In the genomic region with DNA sequence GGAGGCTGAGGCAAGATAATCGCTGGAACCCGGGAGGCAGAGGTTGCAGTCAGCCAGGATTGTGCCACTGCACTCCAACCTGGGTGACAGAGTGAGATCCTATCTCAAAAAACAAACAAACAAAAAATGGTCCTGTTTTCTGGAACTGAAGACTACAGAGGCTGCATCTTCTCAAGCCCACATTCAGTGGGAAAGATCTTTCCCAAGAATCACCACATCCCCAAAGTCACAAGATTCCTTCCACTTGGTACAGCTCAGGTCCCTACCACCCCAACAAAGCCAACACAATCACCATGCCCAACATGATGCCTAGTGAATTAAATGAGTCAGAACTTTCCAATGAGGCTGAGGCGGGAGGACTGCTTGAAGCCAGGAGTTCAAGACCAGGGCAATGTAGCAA, we compare ENCODE assay signal across 9 cellular contexts. TPM values are rescaled to one million over a fixed set of nuclear protein-coding genes. Genes with fewer than 3 reads are reported as not detected.
"Had no signal": no experiment of that assay in that cellular context is flagged by ENCODE, and none has a peak within 500 bp of the region (broad histone marks: within the 10 kb centered on the region; RNA-seq: fewer than 3 reads in every experiment).

No MANE protein-coding gene starts in this region.

- H3K27ac ChIP-seq: HL-60 had no signal

- H3K27ac Mint-ChIP-seq: GM23338, HFFc6, IgD-negative memory B cell had no signal

- H3K9me3 ChIP-seq: HAP-1 had no signal

- FAIRE-seq: HepG2 had no signal

- ATAC-seq: HCT116 had no signal

- H3K9me3 Mint-ChIP-seq: GM23338, HFFc6, IgD-negative memory B cell had no signal

- H3K4me3 Mint-ChIP-seq: GM23338, HFFc6, IgD-negative memory B cell had no signal

- H3K27me3 Mint-ChIP-seq: IgD-negative memory B cell had no signal

- H2AFZ ChIP-seq: GM23338 had no signal

- H3K4me1 ChIP-seq: HAP-1 had no signal

- H3K4me1 Mint-ChIP-seq: IgD-negative memory B cell had no signal

- DNase-seq: H7, HFFc6 had no signal

- H3K4me2 ChIP-seq: GM23338 had no signal

- H3K4me3 ChIP-seq: GM23338, HAP-1 had no signal

RNA-seq across cellular contexts. Expression of gene KCNK6, which starts 31.2 kb away (rescaled TPM):
- total RNA-seq: H4, HepG2 had no signal

RNA-seq across cellular contexts. Expression of gene GGN, which starts 37.0 kb away (rescaled TPM):
- total RNA-seq: HepG2 had no signal
- polyA plus RNA-seq: HepG2, IgD-negative memory B cell had no signal
